In the genomic region with DNA sequence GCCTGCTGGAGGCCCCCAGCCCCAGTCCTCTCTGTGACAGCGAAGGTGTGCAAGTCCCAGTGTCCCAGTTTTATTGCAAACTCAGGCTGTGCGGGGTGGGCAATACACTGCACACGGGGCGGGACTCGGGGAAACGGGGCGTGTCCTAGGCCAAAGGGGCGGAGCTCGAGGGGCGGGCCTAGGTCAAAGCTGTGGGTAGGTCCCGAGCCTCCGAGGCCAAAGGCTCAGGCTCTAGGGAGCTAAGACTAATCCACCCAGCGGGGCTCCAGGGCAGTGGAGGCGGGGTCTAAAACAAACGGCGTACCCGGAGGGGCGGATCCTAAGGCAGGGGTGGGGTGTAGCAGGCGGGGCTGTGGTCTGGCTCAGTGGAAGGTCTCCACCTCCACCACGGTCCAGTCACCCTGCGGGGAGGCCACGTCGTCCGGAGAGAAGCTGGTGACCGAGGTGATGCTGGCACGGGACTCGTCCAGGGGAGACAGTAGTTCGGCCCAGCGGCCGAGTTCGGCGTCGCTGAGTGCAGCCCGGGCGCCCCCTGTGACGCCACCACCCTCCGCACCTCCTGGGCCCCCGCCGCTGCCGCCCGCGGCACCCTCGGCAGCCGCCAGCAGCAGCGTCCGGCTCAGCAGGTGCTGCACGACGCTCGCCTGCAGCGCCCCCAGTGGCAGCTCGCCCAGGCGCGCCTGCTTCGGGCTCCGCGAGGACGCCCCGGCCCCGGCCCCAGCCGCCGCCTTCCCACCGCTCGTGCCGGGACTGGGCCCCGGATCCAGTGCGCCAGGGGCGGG, we compare ENCODE assay signal across 1 cellular context.
TF ChIP-seq lines count a peak whose summit lies in the region.

No MANE protein-coding gene starts in this region.

TF ChIP-seq in HepG2, 621 proteins besides CTCF, POLR2A, EP300 and RAD21 (continued from another document):
- TF ChIP-seq, protein P1, sequence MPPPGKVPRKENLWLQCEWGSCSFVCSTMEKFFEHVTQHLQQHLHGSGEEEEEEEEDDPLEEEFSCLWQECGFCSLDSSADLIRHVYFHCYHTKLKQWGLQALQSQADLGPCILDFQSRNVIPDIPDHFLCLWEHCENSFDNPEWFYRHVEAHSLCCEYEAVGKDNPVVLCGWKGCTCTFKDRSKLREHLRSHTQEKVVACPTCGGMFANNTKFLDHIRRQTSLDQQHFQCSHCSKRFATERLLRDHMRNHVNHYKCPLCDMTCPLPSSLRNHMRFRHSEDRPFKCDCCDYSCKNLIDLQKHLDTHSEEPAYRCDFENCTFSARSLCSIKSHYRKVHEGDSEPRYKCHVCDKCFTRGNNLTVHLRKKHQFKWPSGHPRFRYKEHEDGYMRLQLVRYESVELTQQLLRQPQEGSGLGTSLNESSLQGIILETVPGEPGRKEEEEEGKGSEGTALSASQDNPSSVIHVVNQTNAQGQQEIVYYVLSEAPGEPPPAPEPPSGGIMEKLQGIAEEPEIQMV (CRISPR knock-in tag; IDR thresholded peaks at IDR 0.05; ENCODE audit: low read depth) = peak; percentile 86; the same call in 1 of the 2 replicates
- TF ChIP-seq ZSCAN25 (CRISPR knock-in tag; IDR thresholded peaks at IDR 0.05) (peak; percentile 84; the same call in 1 of the 2 replicates), ZNF12 (CRISPR knock-in tag; IDR thresholded peaks at IDR 0.05) (no peak), ZFP90 (CRISPR knock-in tag; IDR thresholded peaks at IDR 0.05; ENCODE audit: borderline replicate concordance) (peak; percentile 24), ZBTB1 (CRISPR knock-in tag; IDR thresholded peaks at IDR 0.05; ENCODE audit: borderline replicate concordance) (no peak), ZSCAN21 (CRISPR knock-in tag; IDR thresholded peaks at IDR 0.05; ENCODE audit: borderline replicate concordance) (0 out of 2 replicates have a peak, but pooled peaks have one; percentile 29), ZFP82 (CRISPR knock-in tag; IDR thresholded peaks at IDR 0.05; ENCODE audit: borderline replicate concordance) (peak; percentile 74; the same call in 1 of the 2 replicates), NR2F6 (IDR thresholded peaks at IDR 0.05) (no peak), NR2F6 (CRISPR knock-in tag; IDR thresholded peaks at IDR 0.05) (0 out of 2 replicates have a peak, but pooled peaks have one; percentile 11), RFX5 (IDR thresholded peaks at IDR 0.05; ENCODE audit: low read depth, low read length) (no peak), CBX2 (IDR thresholded peaks at IDR 0.05; ENCODE audit: low read depth, low read length) (no peak), CBX2 (CRISPR knock-in tag; IDR thresholded peaks at IDR 0.05; ENCODE audit: low read depth) (no peak), NR1H2 (CRISPR knock-in tag; IDR thresholded peaks at IDR 0.05; ENCODE audit: borderline replicate concordance, low read depth) (peak; percentile 62; the same call in 1 of the 2 replicates), SP5 (CRISPR knock-in tag; IDR thresholded peaks at IDR 0.05; ENCODE audit: borderline replicate concordance, low read depth) (peak; percentile 43; the same call in 1 of the 2 replicates)
- TF ChIP-seq, protein P2, sequence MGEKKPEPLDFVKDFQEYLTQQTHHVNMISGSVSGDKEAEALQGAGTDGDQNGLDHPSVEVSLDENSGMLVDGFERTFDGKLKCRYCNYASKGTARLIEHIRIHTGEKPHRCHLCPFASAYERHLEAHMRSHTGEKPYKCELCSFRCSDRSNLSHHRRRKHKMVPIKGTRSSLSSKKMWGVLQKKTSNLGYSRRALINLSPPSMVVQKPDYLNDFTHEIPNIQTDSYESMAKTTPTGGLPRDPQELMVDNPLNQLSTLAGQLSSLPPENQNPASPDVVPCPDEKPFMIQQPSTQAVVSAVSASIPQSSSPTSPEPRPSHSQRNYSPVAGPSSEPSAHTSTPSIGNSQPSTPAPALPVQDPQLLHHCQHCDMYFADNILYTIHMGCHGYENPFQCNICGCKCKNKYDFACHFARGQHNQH (CRISPR knock-in tag; IDR thresholded peaks at IDR 0.05) = 0 out of 2 replicates have a peak, but pooled peaks have one; percentile 28
- TF ChIP-seq, protein P3, sequence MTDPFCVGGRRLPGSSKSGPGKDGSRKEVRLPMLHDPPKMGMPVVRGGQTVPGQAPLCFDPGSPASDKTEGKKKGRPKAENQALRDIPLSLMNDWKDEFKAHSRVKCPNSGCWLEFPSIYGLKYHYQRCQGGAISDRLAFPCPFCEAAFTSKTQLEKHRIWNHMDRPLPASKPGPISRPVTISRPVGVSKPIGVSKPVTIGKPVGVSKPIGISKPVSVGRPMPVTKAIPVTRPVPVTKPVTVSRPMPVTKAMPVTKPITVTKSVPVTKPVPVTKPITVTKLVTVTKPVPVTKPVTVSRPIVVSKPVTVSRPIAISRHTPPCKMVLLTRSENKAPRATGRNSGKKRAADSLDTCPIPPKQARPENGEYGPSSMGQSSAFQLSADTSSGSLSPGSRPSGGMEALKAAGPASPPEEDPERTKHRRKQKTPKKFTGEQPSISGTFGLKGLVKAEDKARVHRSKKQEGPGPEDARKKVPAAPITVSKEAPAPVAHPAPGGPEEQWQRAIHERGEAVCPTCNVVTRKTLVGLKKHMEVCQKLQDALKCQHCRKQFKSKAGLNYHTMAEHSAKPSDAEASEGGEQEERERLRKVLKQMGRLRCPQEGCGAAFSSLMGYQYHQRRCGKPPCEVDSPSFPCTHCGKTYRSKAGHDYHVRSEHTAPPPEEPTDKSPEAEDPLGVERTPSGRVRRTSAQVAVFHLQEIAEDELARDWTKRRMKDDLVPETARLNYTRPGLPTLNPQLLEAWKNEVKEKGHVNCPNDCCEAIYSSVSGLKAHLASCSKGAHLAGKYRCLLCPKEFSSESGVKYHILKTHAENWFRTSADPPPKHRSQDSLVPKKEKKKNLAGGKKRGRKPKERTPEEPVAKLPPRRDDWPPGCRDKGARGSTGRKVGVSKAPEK (CRISPR knock-in tag; IDR thresholded peaks at IDR 0.05; ENCODE audit: borderline replicate concordance) = no peak
- TF ChIP-seq, protein P4, sequence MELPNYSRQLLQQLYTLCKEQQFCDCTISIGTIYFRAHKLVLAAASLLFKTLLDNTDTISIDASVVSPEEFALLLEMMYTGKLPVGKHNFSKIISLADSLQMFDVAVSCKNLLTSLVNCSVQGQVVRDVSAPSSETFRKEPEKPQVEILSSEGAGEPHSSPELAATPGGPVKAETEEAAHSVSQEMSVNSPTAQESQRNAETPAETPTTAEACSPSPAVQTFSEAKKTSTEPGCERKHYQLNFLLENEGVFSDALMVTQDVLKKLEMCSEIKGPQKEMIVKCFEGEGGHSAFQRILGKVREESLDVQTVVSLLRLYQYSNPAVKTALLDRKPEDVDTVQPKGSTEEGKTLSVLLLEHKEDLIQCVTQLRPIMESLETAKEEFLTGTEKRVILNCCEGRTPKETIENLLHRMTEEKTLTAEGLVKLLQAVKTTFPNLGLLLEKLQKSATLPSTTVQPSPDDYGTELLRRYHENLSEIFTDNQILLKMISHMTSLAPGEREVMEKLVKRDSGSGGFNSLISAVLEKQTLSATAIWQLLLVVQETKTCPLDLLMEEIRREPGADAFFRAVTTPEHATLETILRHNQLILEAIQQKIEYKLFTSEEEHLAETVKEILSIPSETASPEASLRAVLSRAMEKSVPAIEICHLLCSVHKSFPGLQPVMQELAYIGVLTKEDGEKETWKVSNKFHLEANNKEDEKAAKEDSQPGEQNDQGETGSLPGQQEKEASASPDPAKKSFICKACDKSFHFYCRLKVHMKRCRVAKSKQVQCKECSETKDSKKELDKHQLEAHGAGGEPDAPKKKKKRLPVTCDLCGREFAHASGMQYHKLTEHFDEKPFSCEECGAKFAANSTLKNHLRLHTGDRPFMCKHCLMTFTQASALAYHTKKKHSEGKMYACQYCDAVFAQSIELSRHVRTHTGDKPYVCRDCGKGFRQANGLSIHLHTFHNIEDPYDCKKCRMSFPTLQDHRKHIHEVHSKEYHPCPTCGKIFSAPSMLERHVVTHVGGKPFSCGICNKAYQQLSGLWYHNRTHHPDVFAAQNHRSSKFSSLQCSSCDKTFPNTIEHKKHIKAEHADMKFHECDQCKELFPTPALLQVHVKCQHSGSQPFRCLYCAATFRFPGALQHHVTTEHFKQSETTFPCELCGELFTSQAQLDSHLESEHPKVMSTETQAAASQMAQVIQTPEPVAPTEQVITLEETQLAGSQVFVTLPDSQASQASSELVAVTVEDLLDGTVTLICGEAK (IDR thresholded peaks at IDR 0.05) = no peak
- TF ChIP-seq, protein P4 (CRISPR knock-in tag; IDR thresholded peaks at IDR 0.05) = peak; percentile 17; the same call in 1 of the 2 replicates
- TF ChIP-seq, protein P5, sequence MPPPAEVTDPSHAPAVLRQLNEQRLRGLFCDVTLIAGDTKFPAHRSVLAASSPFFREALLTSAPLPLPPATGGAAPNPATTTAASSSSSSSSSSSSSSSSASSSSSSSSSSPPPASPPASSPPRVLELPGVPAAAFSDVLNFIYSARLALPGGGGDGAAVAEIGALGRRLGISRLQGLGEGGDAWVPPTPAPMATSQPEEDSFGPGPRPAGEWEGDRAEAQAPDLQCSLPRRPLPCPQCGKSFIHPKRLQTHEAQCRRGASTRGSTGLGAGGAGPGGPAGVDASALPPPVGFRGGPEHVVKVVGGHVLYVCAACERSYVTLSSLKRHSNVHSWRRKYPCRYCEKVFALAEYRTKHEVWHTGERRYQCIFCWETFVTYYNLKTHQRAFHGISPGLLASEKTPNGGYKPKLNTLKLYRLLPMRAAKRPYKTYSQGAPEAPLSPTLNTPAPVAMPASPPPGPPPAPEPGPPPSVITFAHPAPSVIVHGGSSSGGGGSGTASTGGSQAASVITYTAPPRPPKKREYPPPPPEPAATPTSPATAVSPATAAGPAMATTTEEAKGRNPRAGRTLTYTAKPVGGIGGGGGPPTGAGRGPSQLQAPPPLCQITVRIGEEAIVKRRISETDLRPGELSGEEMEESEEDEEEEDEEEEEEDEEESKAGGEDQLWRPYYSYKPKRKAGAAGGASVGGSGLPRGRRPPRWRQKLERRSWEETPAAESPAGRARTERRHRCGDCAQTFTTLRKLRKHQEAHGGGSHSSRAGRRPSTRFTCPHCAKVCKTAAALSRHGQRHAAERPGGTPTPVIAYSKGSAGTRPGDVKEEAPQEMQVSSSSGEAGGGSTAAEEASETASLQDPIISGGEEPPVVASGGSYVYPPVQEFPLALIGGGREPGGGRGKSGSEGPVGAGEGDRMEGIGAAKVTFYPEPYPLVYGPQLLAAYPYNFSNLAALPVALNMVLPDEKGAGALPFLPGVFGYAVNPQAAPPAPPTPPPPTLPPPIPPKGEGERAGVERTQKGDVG (CRISPR knock-in tag; IDR thresholded peaks at IDR 0.05; ENCODE audit: borderline replicate concordance) = no peak
- TF ChIP-seq, protein P6, sequence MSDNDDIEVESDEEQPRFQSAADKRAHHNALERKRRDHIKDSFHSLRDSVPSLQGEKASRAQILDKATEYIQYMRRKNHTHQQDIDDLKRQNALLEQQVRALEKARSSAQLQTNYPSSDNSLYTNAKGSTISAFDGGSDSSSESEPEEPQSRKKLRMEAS (IDR thresholded peaks at IDR 0.05) = peak; percentile 86
TF ChIP-seq in HepG2: peak in this region for 122.
